Comparison of ENCODE assay signal across 30 cellular contexts in genomic region chr14:58571256-58571655, GRCh38.
DNase-seq lines count a peak whose midpoint lies in the region; ATAC-seq, FAIRE-seq and TF ChIP-seq lines count a peak whose summit lies in the region.
"Had no signal": no experiment of that assay in that cellular context is flagged by ENCODE, and none has a peak within 500 bp of the region (broad histone marks: within the 10 kb centered on the region; RNA-seq: fewer than 3 reads in every experiment).

No MANE protein-coding gene starts in this region.

- H3K27me3 Mint-ChIP-seq in activated CD8-positive, alpha-beta T cell treated with anti-CD3 and anti-CD28 coated beads for 36 hours: no peaks in the 10 kb centered on the region
- no peaks in the 10 kb centered on the region for H3K27me3 Mint-ChIP-seq in activated CD8-positive, alpha-beta T cell treated with anti-CD3 and anti-CD28 coated beads, Interleukin-2, amount 10 ng/mL, durations not matched to agents 7 days and 5 days (ENCODE audit: low read depth)
- H3K27me3 Mint-ChIP-seq in neural progenitor cell (ENCODE audit: insufficient read depth, low read depth): peaks cover 1% of the 10 kb centered on the region
- H3K27me3 Mint-ChIP-seq: CD4-positive, alpha-beta memory T cell; IgD-negative memory B cell; natural killer cell treated with Interleukin-12 subunit alpha and Interleukin-12 subunit beta and Interleukin-15 and Interleukin-18, amount 100 ng/mL, for 72 hours had no signal

- H3K9me3 Mint-ChIP-seq in activated CD8-positive, alpha-beta T cell treated with anti-CD3 and anti-CD28 coated beads for 36 hours: no peaks in the 10 kb centered on the region
- H3K9me3 Mint-ChIP-seq in activated CD8-positive, alpha-beta T cell treated with anti-CD3 and anti-CD28 coated beads, Interleukin-2, amount 10 ng/mL, durations not matched to agents 7 days and 5 days (ENCODE audit: insufficient read depth): no peaks in the 10 kb centered on the region
- H3K9me3 Mint-ChIP-seq in activated naive CD4-positive, alpha-beta T cell treated with anti-CD3 and anti-CD28 coated beads, Interleukin-2, amount 50 U/mL, for 72 hours: no peaks in the 10 kb centered on the region
- no peaks in the 10 kb centered on the region for H3K9me3 Mint-ChIP-seq in neural progenitor cell
- H3K9me3 Mint-ChIP-seq: CD4-positive, alpha-beta memory T cell; HFFc6; IgD-negative memory B cell; natural killer cell treated with Interleukin-12 subunit alpha and Interleukin-12 subunit beta and Interleukin-15 and Interleukin-18, amount 100 ng/mL, for 72 hours had no signal

- no peaks in the 10 kb centered on the region for H4K20me1 ChIP-seq in neural progenitor cell (ENCODE audit: low read depth)

- no peaks in the 10 kb centered on the region for H3F3A ChIP-seq in neural progenitor cell (ENCODE audit: low read depth)

- no peaks in the 10 kb centered on the region for H3K79me2 ChIP-seq in neural progenitor cell (ENCODE audit: low read depth)

- intact Hi-C loops in activated CD8-positive, alpha-beta T cell treated with anti-CD3 and anti-CD28 coated beads for 36 hours (cut with micrococcal nuclease): no loop called here

- peaks cover 30% of the 10 kb centered on the region for H3K4me1 Mint-ChIP-seq in activated CD8-positive, alpha-beta T cell treated with anti-CD3 and anti-CD28 coated beads for 36 hours (ENCODE audit: low read depth)
- H3K4me1 Mint-ChIP-seq in activated CD8-positive, alpha-beta T cell treated with anti-CD3 and anti-CD28 coated beads, Interleukin-2, amount 10 ng/mL, durations not matched to agents 7 days and 5 days (ENCODE audit: low read depth): peaks cover 18% of the 10 kb centered on the region
- H3K4me1 Mint-ChIP-seq in neural progenitor cell: peaks cover 12% of the 10 kb centered on the region

- H3K4me3 ChIP-seq in neural progenitor cell (no peak overlapping the region), H7 (ENCODE audit: insufficient read depth, low read depth, low read length) (no peak overlapping the region)
- H3K4me3 ChIP-seq: gastrocnemius medialis, Peyer's patch, skin epidermis, stomach, tibial artery had no signal

- peak; percentile 65 for FAIRE-seq in HTR-8/SVneo (lab: Jason Lieb, UNC)
- FAIRE-seq: colon, GM19239 had no signal

- ATAC-seq in activated CD8-positive, alpha-beta T cell treated with anti-CD3 and anti-CD28 coated beads for 36 hours: no peak
- no peak for ATAC-seq in activated CD8-positive, alpha-beta T cell treated with anti-CD3 and anti-CD28 coated beads, Interleukin-2, amount 10 ng/mL, durations not matched to agents 7 days and 5 days
- no peak for ATAC-seq in activated naive CD4-positive, alpha-beta T cell treated with anti-CD3 and anti-CD28 coated beads, Interleukin-2, amount 50 U/mL, for 72 hours
- ATAC-seq in GM18873 (IDR thresholded peaks at IDR 0.05; ENCODE audit: low FRiP score, unreplicated experiment): no peak
- ATAC-seq: gastrocnemius medialis; natural killer cell treated with Interleukin-12 subunit alpha and Interleukin-12 subunit beta and Interleukin-15 and Interleukin-18, amount 100 ng/mL, for 72 hours had no signal

- no peaks in the 10 kb centered on the region for H3K4me1 ChIP-seq in neural progenitor cell
- H3K4me1 ChIP-seq: gastrocnemius medialis, Peyer's patch, tibial artery had no signal

- H3K27me3 ChIP-seq in neural progenitor cell (no peaks in the 10 kb centered on the region), H7 (ENCODE audit: control insufficient read depth, insufficient read depth, low read length) (no peaks in the 10 kb centered on the region)
- H3K27me3 ChIP-seq: gastrocnemius medialis, Peyer's patch, stomach, tibial artery had no signal

- H3K27ac Mint-ChIP-seq in activated CD8-positive, alpha-beta T cell treated with anti-CD3 and anti-CD28 coated beads for 36 hours: peak overlapping the region; percentile 89
- no peak overlapping the region for H3K27ac Mint-ChIP-seq in activated CD8-positive, alpha-beta T cell treated with anti-CD3 and anti-CD28 coated beads, Interleukin-2, amount 10 ng/mL, durations not matched to agents 7 days and 5 days
- H3K27ac Mint-ChIP-seq in activated naive CD4-positive, alpha-beta T cell treated with anti-CD3 and anti-CD28 coated beads, Interleukin-2, amount 50 U/mL, for 72 hours: peak overlapping the region; percentile 88 to 96
- H3K27ac Mint-ChIP-seq in neural progenitor cell: peak overlapping the region; percentile 70
- H3K27ac Mint-ChIP-seq: HFFc6 had no signal

- no peak overlapping the region for H3K4me2 ChIP-seq in neural progenitor cell

- TF ChIP-seq CTCF in activated CD8-positive, alpha-beta T cell treated with anti-CD3 and anti-CD28 coated beads for 36 hours (IDR thresholded peaks at IDR 0.05): no peak
- no peak for TF ChIP-seq CTCF in neural progenitor cell (IDR thresholded peaks at IDR 0.05)

- H3K4me3 Mint-ChIP-seq in activated CD8-positive, alpha-beta T cell treated with anti-CD3 and anti-CD28 coated beads for 36 hours: no peak overlapping the region
- no peak overlapping the region for H3K4me3 Mint-ChIP-seq in activated CD8-positive, alpha-beta T cell treated with anti-CD3 and anti-CD28 coated beads, Interleukin-2, amount 10 ng/mL, durations not matched to agents 7 days and 5 days
- no peak overlapping the region for H3K4me3 Mint-ChIP-seq in neural progenitor cell
- H3K4me3 Mint-ChIP-seq: HFFc6; IgD-negative memory B cell; natural killer cell treated with Interleukin-12 subunit alpha and Interleukin-12 subunit beta and Interleukin-15 and Interleukin-18, amount 100 ng/mL, for 72 hours had no signal

- CTCF ChIA-PET in activated CD8-positive, alpha-beta T cell treated with anti-CD3 and anti-CD28 coated beads for 36 hours (lab: Charles Lee): interaction anchor here (0.9 to 2.8 kb wide), 2 partner anchors 12 to 30 kb away, joined by 3 to 9 read pairs; no protein-coding TSS in a partner anchor
- CTCF ChIA-PET in activated CD8-positive, alpha-beta T cell treated with anti-CD3 and anti-CD28 coated beads, Interleukin-2, amount 10 ng/mL, durations not matched to agents 7 days and 5 days (lab: Charles Lee): no interaction called here

- H3K9me3 ChIP-seq in neural progenitor cell (ENCODE audit: low read depth): no peaks in the 10 kb centered on the region
- H3K9me3 ChIP-seq: gastrocnemius medialis, Peyer's patch, stomach, tibial artery had no signal

- POLR2A ChIA-PET in activated CD8-positive, alpha-beta T cell treated with anti-CD3 and anti-CD28 coated beads for 36 hours (lab: Charles Lee): interaction anchor here (0.9 to 1.1 kb wide), 2 partner anchors 65 to 66 kb away, joined by 3 to 5 read pairs; no protein-coding TSS in a partner anchor
- POLR2A ChIA-PET in activated CD8-positive, alpha-beta T cell treated with anti-CD3 and anti-CD28 coated beads, Interleukin-2, amount 10 ng/mL, durations not matched to agents 7 days and 5 days (lab: Charles Lee): no interaction called here

- H3K27ac ChIP-seq in neural progenitor cell: no peak overlapping the region
- H3K27ac ChIP-seq: gastrocnemius medialis, Peyer's patch, tibial artery, VCaP had no signal

- no peak for DNase-seq in activated CD8-positive, alpha-beta T cell treated with anti-CD3 and anti-CD28 coated beads for 36 hours
- no peak for DNase-seq in activated CD8-positive, alpha-beta T cell treated with anti-CD3 and anti-CD28 coated beads, Interleukin-2, amount 10 ng/mL, durations not matched to agents 7 days and 5 days
- no peak for DNase-seq in HTR-8/SVneo (ENCODE audit: insufficient read length, low spot score)
- DNase-seq in activated naive CD4-positive, alpha-beta T cell treated with anti-CD3 and anti-CD28 coated beads, Interleukin-2, amount 50 U/mL, for 72 hours (ENCODE audit: low spot score in 2 of 2): no peak
- DNase-seq in neural progenitor cell (ENCODE audit: low spot score): no peak
- DNase-seq in H7: no peak
- DNase-seq in NCI-H510A treated with DMSO at 0.1 percent for 48 hours (lab: John Stamatoyannopoulos, UW): no peak
- DNase-seq: activated CD8-positive, alpha-beta memory T cell treated with anti-CD3 and anti-CD28 coated beads, Interleukin-2, amount 50 U/mL, for 4 hours; AML-193; aorta; effector CD4-positive, alpha-beta T cell; gastrocnemius medialis; GOT3; HFFc6; kidney glomerular epithelial cell; NCI-H146; NCI-H345; NCI-H774; Peyer's patch; SHP77; stomach; tibial artery had no signal

- no peak overlapping the region for H2AFZ ChIP-seq in neural progenitor cell (replicated peaks)

- H3K36me3 Mint-ChIP-seq in activated CD8-positive, alpha-beta T cell treated with anti-CD3 and anti-CD28 coated beads for 36 hours (ENCODE audit: low read depth): no peaks in the 10 kb centered on the region
- no peaks in the 10 kb centered on the region for H3K36me3 Mint-ChIP-seq in activated CD8-positive, alpha-beta T cell treated with anti-CD3 and anti-CD28 coated beads, Interleukin-2, amount 10 ng/mL, durations not matched to agents 7 days and 5 days (ENCODE audit: low read depth)
- no peaks in the 10 kb centered on the region for H3K36me3 Mint-ChIP-seq in activated naive CD4-positive, alpha-beta T cell treated with anti-CD3 and anti-CD28 coated beads, Interleukin-2, amount 50 U/mL, for 72 hours
- no peaks in the 10 kb centered on the region for H3K36me3 Mint-ChIP-seq in neural progenitor cell
- H3K36me3 Mint-ChIP-seq: CD4-positive, alpha-beta memory T cell; natural killer cell treated with Interleukin-12 subunit alpha and Interleukin-12 subunit beta and Interleukin-15 and Interleukin-18, amount 100 ng/mL, for 72 hours had no signal

- no peak overlapping the region for H3K9ac ChIP-seq in neural progenitor cell

- no peaks in the 10 kb centered on the region for H3K36me3 ChIP-seq in neural progenitor cell
- H3K36me3 ChIP-seq in H7 (replicated peaks; ENCODE audit: control insufficient read depth, insufficient read depth, low read length): no peaks in the 10 kb centered on the region
- H3K36me3 ChIP-seq: gastrocnemius medialis, Peyer's patch, stomach, tibial artery had no signal
